23 cellular contexts compared by ENCODE assay signal in the genomic region with DNA sequence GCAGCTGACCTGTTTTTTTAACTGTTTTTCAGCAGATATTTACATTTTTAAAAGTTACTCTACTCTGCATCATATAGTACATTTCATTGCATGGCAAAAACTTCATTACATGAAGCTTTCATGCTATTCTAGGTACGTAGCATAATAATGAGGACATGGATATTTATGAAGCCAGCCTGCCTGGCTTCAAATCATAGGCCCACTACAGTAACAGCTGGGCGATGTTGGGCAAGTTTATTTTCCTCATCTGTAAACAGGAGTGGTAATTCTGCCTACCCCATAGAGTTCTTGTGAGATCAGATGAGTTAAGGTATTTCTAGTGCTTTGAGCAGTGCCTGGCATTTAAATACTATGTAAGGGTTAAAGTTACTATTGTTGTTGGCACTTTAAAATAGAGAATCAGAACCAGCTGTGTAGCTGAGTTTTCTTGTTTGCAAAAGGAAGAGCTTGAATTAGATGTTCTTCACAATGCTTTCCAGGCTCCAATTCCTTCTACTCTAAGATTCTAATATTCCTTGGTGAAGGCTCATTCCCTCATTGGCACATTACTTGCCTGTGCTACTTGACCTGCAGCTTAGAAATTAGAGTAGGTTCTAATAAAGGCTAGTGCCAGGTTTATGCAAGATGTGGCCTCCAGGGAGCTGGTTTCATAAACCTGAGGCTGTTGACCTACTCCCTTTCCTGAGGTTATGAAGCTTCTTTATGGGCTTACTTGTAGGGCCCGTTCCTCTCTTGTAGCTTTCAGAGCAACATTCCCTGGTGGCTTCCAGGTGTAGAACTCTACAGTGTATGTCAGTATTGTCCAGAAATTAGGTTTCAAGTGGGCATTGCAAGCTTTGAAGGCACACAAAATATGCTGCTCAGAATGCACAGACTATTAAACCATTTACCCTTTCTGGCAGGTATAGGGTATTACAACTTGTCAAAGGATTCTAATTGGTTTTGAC. TPM values are rescaled to one million over a fixed set of nuclear protein-coding genes. Genes with fewer than 3 reads are reported as not detected.
DNase-seq lines count a peak whose midpoint lies in the region; ATAC-seq and TF ChIP-seq lines count a peak whose summit lies in the region.
"Had no signal": no experiment of that assay in that cellular context is flagged by ENCODE, and none has a peak within 500 bp of the region (broad histone marks: within the 10 kb centered on the region; RNA-seq: fewer than 3 reads in every experiment).

No MANE protein-coding gene starts in this region.

- peaks cover 55% of the 10 kb centered on the region for H3K4me1 Mint-ChIP-seq in activated naive CD8-positive, alpha-beta T cell treated with anti-CD3 and anti-CD28 coated beads, Interleukin-2, amount 50 U/mL, for 24 hours
- H3K4me1 Mint-ChIP-seq in glutamatergic neuron (ENCODE audit: low read depth, unreplicated experiment), result peaks cover 5% of the 10 kb centered on the region

- H3K4me3 ChIP-seq in AG10803 (ENCODE audit: low read length) (no peak overlapping the region), coronary artery (no peak overlapping the region)
- H3K4me3 ChIP-seq: heart right ventricle, Peyer's patch, tibial nerve had no signal

- H3K36me3 Mint-ChIP-seq in activated naive CD8-positive, alpha-beta T cell treated with anti-CD3 and anti-CD28 coated beads, Interleukin-2, amount 50 U/mL, for 24 hours (ENCODE audit: low read depth), result peaks cover 73% of the 10 kb centered on the region
- no peaks in the 10 kb centered on the region for H3K36me3 Mint-ChIP-seq in glutamatergic neuron (ENCODE audit: unreplicated experiment)

- CTCF ChIA-PET in GM10248 (lab: Yijun Ruan, JAX), result interaction anchor here (0.7 to 3.0 kb wide), 11 partner anchors 8 to 382 kb away, joined by 3 to 15 read pairs (median 4); a partner anchor contains a TSS

- no peak for ATAC-seq in activated naive CD8-positive, alpha-beta T cell treated with anti-CD3 and anti-CD28 coated beads, Interleukin-2, amount 50 U/mL, for 24 hours
- no peak for ATAC-seq in HG02678 (IDR thresholded peaks at IDR 0.05; ENCODE audit: unreplicated experiment)
- ATAC-seq: heart right ventricle, T-cell had no signal

- no peaks in the 10 kb centered on the region for H3K9me3 Mint-ChIP-seq in activated naive CD8-positive, alpha-beta T cell treated with anti-CD3 and anti-CD28 coated beads, Interleukin-2, amount 50 U/mL, for 24 hours
- no peaks in the 10 kb centered on the region for H3K9me3 Mint-ChIP-seq in glutamatergic neuron (ENCODE audit: unreplicated experiment)
- H3K9me3 Mint-ChIP-seq: CD14-positive monocyte; dendritic cell treated with granulocyte-macrophage colony-stimulating factor and Interleukin-4, amounts not matched to agents 40 ng/mL and 50 ng/mL, for 4 days; T-cell had no signal

- H3K27ac Mint-ChIP-seq in activated naive CD8-positive, alpha-beta T cell treated with anti-CD3 and anti-CD28 coated beads, Interleukin-2, amount 50 U/mL, for 24 hours, result peak overlapping the region; percentile 22
- no peak overlapping the region for H3K27ac Mint-ChIP-seq in glutamatergic neuron (ENCODE audit: unreplicated experiment)
- H3K27ac Mint-ChIP-seq: dendritic cell treated with granulocyte-macrophage colony-stimulating factor and Interleukin-4, amounts not matched to agents 40 ng/mL and 50 ng/mL, for 4 days had no signal

- TF ChIP-seq CTCF in AG10803 (conservative IDR thresholded peaks at IDR 0.05; ENCODE audit: low read length) (no peak), glutamatergic neuron (IDR thresholded peaks at IDR 0.05; ENCODE audit: partially characterized antibody, unreplicated experiment) (peak; percentile 8), coronary artery (IDR thresholded peaks at IDR 0.05) (no peak), GM10248 (IDR thresholded peaks at IDR 0.05; ENCODE audit: control extremely low read depth, extremely low read depth, low read depth, missing control alignments) (no peak)

- POLR2A ChIA-PET in GM10248 (lab: Yijun Ruan, JAX), result interaction anchor here (1.5 kb wide), 1 partner anchor 10 kb away, joined by 6 read pairs; no protein-coding TSS in a partner anchor

- DNase-seq in AG10803 (ENCODE audit: low read depth) (peak; percentile 11), GF-D8 (lab: John Stamatoyannopoulos, UW) (peak; percentile 13), glutamatergic neuron (no peak), coronary artery (ENCODE audit: low spot score) (no peak), GM10248 (ENCODE audit: extremely low spot score) (no peak)
- no peak for DNase-seq in activated naive CD8-positive, alpha-beta T cell treated with anti-CD3 and anti-CD28 coated beads, Interleukin-2, amount 50 U/mL, for 24 hours
- DNase-seq in stimulated activated CD4-positive, alpha-beta T cell treated with anti-CD3 and anti-CD28 coated beads, Interleukin-4, amount 100 ng/mL, for 4 hours, result no peak
- DNase-seq: activated CD4-positive, alpha-beta T cell treated with anti-CD3 and anti-CD28 coated beads, Interleukin-2, amount 50 U/mL, for 48 hours; activated naive CD4-positive, alpha-beta T cell; heart right ventricle; KBM-7; left cardiac atrium; NCI-H146; NCI-H524; Peyer's patch; stimulated activated CD4-positive, alpha-beta T cell treated with anti-CD3 and anti-CD28 coated beads, Interleukin-4, amount 100 ng/mL, for 1 hour; stimulated activated naive CD4-positive, alpha-beta T cell treated with Interleukin-2 at 50 U/mL for 16 hours; T-cell had no signal

- no peak overlapping the region for H3K27ac ChIP-seq in coronary artery
- H3K27ac ChIP-seq: heart right ventricle, Peyer's patch, tibial nerve had no signal

- H3K4me3 Mint-ChIP-seq in activated naive CD8-positive, alpha-beta T cell treated with anti-CD3 and anti-CD28 coated beads, Interleukin-2, amount 50 U/mL, for 24 hours, result no peak overlapping the region
- no peak overlapping the region for H3K4me3 Mint-ChIP-seq in glutamatergic neuron (ENCODE audit: unreplicated experiment)
- H3K4me3 Mint-ChIP-seq: CD14-positive monocyte; dendritic cell treated with granulocyte-macrophage colony-stimulating factor and Interleukin-4, amounts not matched to agents 40 ng/mL and 50 ng/mL, for 4 days; T-cell had no signal

- H3K27me3 Mint-ChIP-seq in activated naive CD8-positive, alpha-beta T cell treated with anti-CD3 and anti-CD28 coated beads, Interleukin-2, amount 50 U/mL, for 24 hours, result no peaks in the 10 kb centered on the region
- no peaks in the 10 kb centered on the region for H3K27me3 Mint-ChIP-seq in glutamatergic neuron (ENCODE audit: unreplicated experiment)
- H3K27me3 Mint-ChIP-seq: dendritic cell treated with granulocyte-macrophage colony-stimulating factor and Interleukin-4, amounts not matched to agents 40 ng/mL and 50 ng/mL, for 4 days; T-cell had no signal

RNA-seq across cellular contexts. Expression of a gene that starts 14.5 kb away (rescaled TPM):
- 108 TPM for total RNA-seq in glutamatergic neuron (ENCODE audit: unreplicated experiment)

RNA-seq across cellular contexts. Expression of a gene that starts 58.9 kb away (rescaled TPM):
- 22.9 TPM for total RNA-seq in glutamatergic neuron (ENCODE audit: unreplicated experiment)

RNA-seq across cellular contexts. Expression of a gene that starts 59.6 kb away (rescaled TPM):
- total RNA-seq in glutamatergic neuron (ENCODE audit: unreplicated experiment), result not detected
- total RNA-seq: mesenteric fat pad, Peyer's patch, tibial nerve had no signal

Comparison
In these comparisons a context has a peak if more than half of its experiments do, and no peak if none do; other contexts are left out.
1. DNase-seq: peak in AG10803 (single experiment) and GF-D8 (single experiment); none in activated naive CD8-positive, alpha-beta T cell treated with anti-CD3 and anti-CD28 coated beads, Interleukin-2, amount 50 U/mL, for 24 hours (single experiment), glutamatergic neuron (single experiment), coronary artery (single experiment), stimulated activated CD4-positive, alpha-beta T cell treated with anti-CD3 and anti-CD28 coated beads, Interleukin-4, amount 100 ng/mL, for 4 hours (0 of 2) and GM10248 (single experiment).